ENCODE assay signal across 11 cellular contexts in genomic region chr3:152384412-152384811, GRCh38.
A peak's percentile ranks its signal among the peaks of the same experiment; 100 is the strongest.
DNase-seq lines count a peak whose midpoint lies in the region; ATAC-seq and TF ChIP-seq lines count a peak whose summit lies in the region.
"Had no signal": no experiment of that assay in that cellular context is flagged by ENCODE, and none has a peak within 500 bp of the region (broad histone marks: within the 10 kb centered on the region; RNA-seq: fewer than 3 reads in every experiment).

No MANE protein-coding gene starts in this region.

- H3K4me1 Mint-ChIP-seq in chondrocyte (ENCODE audit: low read depth): peaks cover 91% of the 10 kb centered on the region

- H3K4me3 ChIP-seq in ACC112 (ENCODE audit: low read depth, low read length): no peak overlapping the region
- no peak overlapping the region for H3K4me3 ChIP-seq in osteoblast (ENCODE audit: insufficient read depth, low read length)
- H3K4me3 ChIP-seq: right lobe of liver had no signal

- H3K4me3 Mint-ChIP-seq in chondrocyte (ENCODE audit: unreplicated experiment): no peak overlapping the region
- H3K4me3 Mint-ChIP-seq: WTC11 had no signal

- H3K27ac ChIP-seq in ACC112 (ENCODE audit: low read depth, low read length) (peak overlapping the region; percentile 60), osteoblast (ENCODE audit: low read depth, low read length) (peak overlapping the region; percentile 38)
- H3K27ac ChIP-seq: right lobe of liver had no signal

- no peaks in the 10 kb centered on the region for H3K27me3 Mint-ChIP-seq in chondrocyte (ENCODE audit: low read depth)

- no peaks in the 10 kb centered on the region for H3K36me3 Mint-ChIP-seq in chondrocyte (ENCODE audit: low read depth)
- H3K36me3 Mint-ChIP-seq: WTC11 had no signal

- H3K27ac Mint-ChIP-seq in chondrocyte (ENCODE audit: unreplicated experiment): peak overlapping the region; percentile 63
- H3K27ac Mint-ChIP-seq: WTC11 had no signal

- H3K9me3 Mint-ChIP-seq in chondrocyte (ENCODE audit: low read depth): no peaks in the 10 kb centered on the region
- H3K9me3 Mint-ChIP-seq: WTC11 had no signal

- H3K4me1 ChIP-seq in ACC112 (ENCODE audit: control insufficient read depth, insufficient read depth, low read length, unreplicated experiment) (peaks cover 58% of the 10 kb centered on the region), osteoblast (ENCODE audit: insufficient read depth, low read length) (peaks cover 65% of the 10 kb centered on the region)

- H3K27me3 ChIP-seq in ACC112 (ENCODE audit: insufficient read depth, low read length) (no peaks in the 10 kb centered on the region), osteoblast (ENCODE audit: insufficient read depth, low read length) (no peaks in the 10 kb centered on the region)
- H3K27me3 ChIP-seq: right lobe of liver had no signal

- in situ Hi-C loops in G401 (cut with HindIII; ENCODE audit: low sequenced_read_pairs): no loop called here

- DNase-seq in G401 (ENCODE audit: low spot score) (peak; percentile 45), chondrocyte (ENCODE audit: low spot score) (no peak), osteoblast (ENCODE audit: insufficient read length, low spot score, missing footprints) (no peak), NCI-H2171 (lab: John Stamatoyannopoulos, UW) (no peak), SW 1271 (lab: John Stamatoyannopoulos, UW) (no peak)
- DNase-seq: NCI-H345, right lobe of liver had no signal

- peak overlapping the region; percentile 1 for H3K4me2 ChIP-seq in osteoblast (ENCODE audit: insufficient read depth, low read length)

- H3K36me3 ChIP-seq in ACC112 (ENCODE audit: insufficient read depth, low read length): no peaks in the 10 kb centered on the region
- H3K36me3 ChIP-seq in osteoblast (ENCODE audit: insufficient read depth, low read length): no peaks in the 10 kb centered on the region
- H3K36me3 ChIP-seq: right lobe of liver had no signal

- H3K79me2 ChIP-seq in ACC112 (ENCODE audit: control insufficient read depth, insufficient read depth, low read length, unreplicated experiment) (peaks cover 88% of the 10 kb centered on the region), osteoblast (ENCODE audit: insufficient read depth, low read length) (peaks cover 96% of the 10 kb centered on the region)

- peaks cover 40% of the 10 kb centered on the region for H4K20me1 ChIP-seq in osteoblast (ENCODE audit: insufficient read depth, low read length)

- no peak for TF ChIP-seq POLR2A in GM18505 (IDR thresholded peaks at IDR 0.05; ENCODE audit: borderline replicate concordance, extremely low read depth, insufficient read depth, insufficient read length)

- H3K9me3 ChIP-seq in osteoblast (ENCODE audit: low read depth, low read length): no peaks in the 10 kb centered on the region
- H3K9me3 ChIP-seq: right lobe of liver had no signal

- H2AFZ ChIP-seq in ACC112 (ENCODE audit: low read length, unreplicated experiment) (no peak overlapping the region), osteoblast (ENCODE audit: low read length) (no peak overlapping the region)

- ATAC-seq in HG03095 (IDR thresholded peaks at IDR 0.05; ENCODE audit: unreplicated experiment) (no peak), GM18505 (IDR thresholded peaks at IDR 0.05; ENCODE audit: unreplicated experiment) (no peak)
- ATAC-seq: WTC11 had no signal

- TF ChIP-seq CTCF in chondrocyte (IDR thresholded peaks at IDR 0.05): no peak
- no peak for TF ChIP-seq CTCF in osteoblast (IDR thresholded peaks at IDR 0.05; ENCODE audit: extremely low read depth, low read depth, low read length)
